Comparison of ENCODE assay signal across 25 cellular contexts in genomic region chr14:72521968-72522741, GRCh38.
DNase-seq lines count a peak whose midpoint lies in the region; ATAC-seq and TF ChIP-seq lines count a peak whose summit lies in the region.
"Had no signal": no experiment of that assay in that cellular context is flagged by ENCODE, and none has a peak within 500 bp of the region (broad histone marks: within the 10 kb centered on the region; RNA-seq: fewer than 3 reads in every experiment).

No MANE protein-coding gene starts in this region.

- H3K4me2 ChIP-seq in Karpas-422 (ENCODE audit: low read depth, low read length, poor library complexity, severe bottlenecking): peak overlapping the region; percentile 5

- no peak overlapping the region for H3K9ac ChIP-seq in Karpas-422 (ENCODE audit: low read length)
- H3K9ac ChIP-seq in adipocyte (ENCODE audit: low read length): no peak overlapping the region

- no peaks in the 10 kb centered on the region for H4K20me1 ChIP-seq in Karpas-422 (ENCODE audit: insufficient read depth, low read depth, low read length)

- DNase-seq in right atrium auricular region (ENCODE audit: low spot score) (peak; percentile 40), right cardiac atrium (no peak), Karpas-422 (peak; percentile 60), adipocyte (ENCODE audit: low read depth) (peak; percentile 28), HuH-7 (ENCODE audit: low spot score) (no peak), KBM-7 (no peak), NCI-H524 treated with DMSO at 0.1 percent for 48 hours (lab: John Stamatoyannopoulos, UW) (no peak), SKM-1 (lab: John Stamatoyannopoulos, UW; ENCODE audit: unreplicated experiment) (no peak)
- DNase-seq: activated CD4-positive, alpha-beta T cell treated with anti-CD3 and anti-CD28 coated beads for 36 hours; activated naive CD4-positive, alpha-beta T cell treated with anti-CD3 and anti-CD28 coated beads, Interleukin-2, amount 50 U/mL, for 16 hours; activated T-cell treated with anti-CD3 and anti-CD28 coated beads, Interleukin-2, amount 50 U/mL, for 72 hours; amygdala; H9; hypothalamus; left lung; NCI-H1105 treated with DMSO at 0.1 percent for 48 hours; NCI-H2029 treated with DMSO at 0.1 percent for 48 hours; NCI-H2227 treated with DMSO at 0.1 percent for 48 hours; NCI-H69; RPMI8226; small intestine; stomach; T-helper 17 cell; thyroid gland had no signal

- intact Hi-C loops in right cardiac atrium (cut with DNase I): no loop called here

- H3K9me3 ChIP-seq in right atrium auricular region (no peaks in the 10 kb centered on the region), right cardiac atrium (ENCODE audit: control insufficient read depth, low read length) (no peaks in the 10 kb centered on the region), Karpas-422 (ENCODE audit: low read length) (0 out of 2 replicates have a peak, but pooled peaks cover 6% of the 10 kb centered on the region), adipocyte (ENCODE audit: control insufficient read depth, low read length) (peaks cover 5% of the 10 kb centered on the region)
- H3K9me3 ChIP-seq: thyroid gland, vagina had no signal

- peak overlapping the region; percentile 19; the same call in 1 of the 2 replicates for H2AFZ ChIP-seq in Karpas-422 (ENCODE audit: low read length)

- no peaks in the 10 kb centered on the region for H3K9me2 ChIP-seq in Karpas-422 (replicated peaks; ENCODE audit: insufficient read depth, low read length)

- WGBS in right cardiac atrium: 90% methylated on average over 8 of the region's 8 CpGs

- H3K4me3 ChIP-seq in right atrium auricular region (no peak overlapping the region), right cardiac atrium (ENCODE audit: low read length) (no peak overlapping the region), Karpas-422 (ENCODE audit: low read length) (0 out of 2 replicates have a peak overlapping the region, but pooled peaks have one; percentile 1), adipocyte (ENCODE audit: low read length) (no peak overlapping the region)
- H3K4me3 ChIP-seq: left lung, stomach, thyroid gland, vagina had no signal

- no peak for ATAC-seq in right cardiac atrium
- ATAC-seq: activated CD4-positive, alpha-beta T cell treated with anti-CD3 and anti-CD28 coated beads for 36 hours; activated T-cell treated with anti-CD3 and anti-CD28 coated beads, Interleukin-2, amount 50 U/mL, for 72 hours; left lung; T-helper 17 cell had no signal

- H3K27me3 ChIP-seq in right atrium auricular region: no peaks in the 10 kb centered on the region
- H3K27me3 ChIP-seq in right cardiac atrium (ENCODE audit: control insufficient read depth, insufficient read depth): no peaks in the 10 kb centered on the region
- H3K27me3 ChIP-seq in Karpas-422 (ENCODE audit: low read length): no peaks in the 10 kb centered on the region
- no peaks in the 10 kb centered on the region for H3K27me3 ChIP-seq in adipocyte (replicated peaks; ENCODE audit: control insufficient read depth, insufficient read depth, low read length)
- H3K27me3 ChIP-seq: left lung, stomach, thyroid gland, vagina had no signal

- H3K36me3 ChIP-seq in right atrium auricular region: no peaks in the 10 kb centered on the region
- H3K36me3 ChIP-seq in Karpas-422 (ENCODE audit: insufficient read depth, low read length): no peaks in the 10 kb centered on the region
- H3K36me3 ChIP-seq in adipocyte (ENCODE audit: control insufficient read depth, insufficient read depth, low read length, severe bottlenecking): no peaks in the 10 kb centered on the region
- H3K36me3 ChIP-seq: left lung, stomach, vagina had no signal

- no peak for TF ChIP-seq CTCF in right atrium auricular region (IDR thresholded peaks at IDR 0.05)

- peaks cover 0 to 4% of the 10 kb centered on the region in 2 donors for H3K4me1 ChIP-seq in right atrium auricular region
- H3K4me1 ChIP-seq in right cardiac atrium (ENCODE audit: control insufficient read depth, insufficient read depth, low read length): no peaks in the 10 kb centered on the region
- H3K4me1 ChIP-seq in Karpas-422 (ENCODE audit: low read length): peaks cover 51% of the 10 kb centered on the region
- peaks cover 35% of the 10 kb centered on the region for H3K4me1 ChIP-seq in adipocyte (ENCODE audit: control insufficient read depth, insufficient read depth, low read length)
- H3K4me1 ChIP-seq: vagina had no signal

- H3K27ac ChIP-seq in right atrium auricular region: no peak overlapping the region
- H3K27ac ChIP-seq in right cardiac atrium (ENCODE audit: low read length): no peak overlapping the region
- peak overlapping the region; percentile 54; the same call in 1 of the 2 replicates for H3K27ac ChIP-seq in Karpas-422 (ENCODE audit: low read length)
- H3K27ac ChIP-seq: stomach, thyroid gland, vagina had no signal

- in situ Hi-C loops in KBM-7 (cut with MboI; ENCODE audit: low pct_unique_long_range_greater_than_20kb, low sequenced_read_pairs): loop anchor here (25.0 kb wide), 1 partner anchor 365 kb away; the partner anchor contains the start of gene DPF3

- no peaks in the 10 kb centered on the region for H3K79me2 ChIP-seq in Karpas-422 (ENCODE audit: low read length)

Comparison
In these comparisons a context has a peak if more than half of its experiments do, and no peak if none do; other contexts are left out.
1. DNase-seq: peak in right atrium auricular region (single experiment), Karpas-422 (single experiment) and adipocyte (single experiment); none in right cardiac atrium (0 of 3), HuH-7 (single experiment), KBM-7 (single experiment), NCI-H524 treated with DMSO at 0.1 percent for 48 hours (single experiment) and SKM-1 (single experiment).